Comparison of ENCODE assay signal across 1 cellular context in the genomic region with DNA sequence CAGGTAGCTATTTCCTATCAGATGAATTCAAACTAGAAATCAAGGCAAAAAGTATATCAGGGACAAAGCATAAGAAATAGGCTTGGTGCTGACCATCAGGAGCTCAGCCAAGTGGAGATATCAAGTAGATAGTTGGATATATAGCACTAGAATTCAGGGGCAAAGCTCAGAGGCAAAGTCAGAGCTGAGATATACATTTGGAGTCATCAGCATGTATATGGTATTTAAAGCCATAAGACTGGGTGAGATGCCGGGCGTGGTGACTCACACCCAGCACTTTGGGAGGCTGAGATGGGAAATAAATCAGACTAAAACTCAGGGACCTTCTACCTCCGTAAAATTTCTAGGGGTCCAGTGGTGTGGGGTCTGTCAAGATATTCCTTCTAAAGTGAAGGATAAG.
TF ChIP-seq lines count a peak whose summit lies in the region.

No MANE protein-coding gene starts in this region.

TF ChIP-seq in HCT116, 20 proteins besides CTCF, POLR2A, EP300 and RAD21 (continued from another document):
- TF ChIP-seq ZNF274 (IDR thresholded peaks at IDR 0.05; ENCODE audit: low read depth, low read length), result no peak
- no peak for TF ChIP-seq TCF7L2 (IDR thresholded peaks at IDR 0.05; ENCODE audit: borderline replicate concordance, extremely low read depth, insufficient read depth, insufficient read length)
- TF ChIP-seq JUND (IDR thresholded peaks at IDR 0.05), result no peak
- no peak for TF ChIP-seq CEBPB (IDR thresholded peaks at IDR 0.05; ENCODE audit: low read depth)
- TF ChIP-seq, protein P1, sequence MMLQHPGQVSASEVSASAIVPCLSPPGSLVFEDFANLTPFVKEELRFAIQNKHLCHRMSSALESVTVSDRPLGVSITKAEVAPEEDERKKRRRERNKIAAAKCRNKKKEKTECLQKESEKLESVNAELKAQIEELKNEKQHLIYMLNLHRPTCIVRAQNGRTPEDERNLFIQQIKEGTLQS (IDR thresholded peaks at IDR 0.05), result no peak
